In genomic region chr13:100092273-100092672, GRCh38 we compare ENCODE assay signal across 7 cellular contexts. TPM values are rescaled to one million over a fixed set of nuclear protein-coding genes. Genes with fewer than 3 reads are reported as not detected.
DNase-seq lines count a peak whose midpoint lies in the region; ATAC-seq, FAIRE-seq and TF ChIP-seq lines count a peak whose summit lies in the region.
"Not testable (repeated sequence)": the region's sequence is repeated elsewhere in the genome, so short reads cannot be mapped to it uniquely, and the experiment has no call there.

No MANE protein-coding gene starts in this region.

- H3K9me2 ChIP-seq in Loucy (replicated peaks; ENCODE audit: low read depth, low read length), result not testable (repeated sequence)

- TF ChIP-seq POLR2A in K562 (conservative IDR thresholded peaks at IDR 0.05); HepG2 (IDR thresholded peaks at IDR 0.05; ENCODE audit: insufficient read depth in 1 of 2, low read depth in 2 of 2, low read length in 2 of 2): not testable (repeated sequence)

- H3K79me2 ChIP-seq in Loucy (ENCODE audit: insufficient read depth, low read length) (peaks cover 70% of the 10 kb centered on the region), K562 (ENCODE audit: control insufficient read depth, insufficient read depth, low read length) (peaks cover 36% of the 10 kb centered on the region), HepG2 (ENCODE audit: insufficient read depth, low read length) (peaks cover 65% of the 10 kb centered on the region)

- not testable (repeated sequence) for ATAC-seq in T-helper 17 cell, WTC11, K562, HepG2

- not testable (repeated sequence) for FAIRE-seq in K562 (lab: Jason Lieb, UNC); HepG2 (lab: Jason Lieb, UNC)

- H3K9me3 Mint-ChIP-seq in WTC11, neural crest cell: not testable (repeated sequence)

- not testable (repeated sequence) for H3K4me3 Mint-ChIP-seq in T-helper 17 cell, WTC11
- peak overlapping the region; percentile 59 for H3K4me3 Mint-ChIP-seq in neural crest cell

- H3K4me3 ChIP-seq in HEK293 (ENCODE audit: low read depth, low read length); Loucy (ENCODE audit: low read length, poor library complexity, severe bottlenecking); K562; HepG2 (replicated peaks in 1 of 3; ENCODE audit: insufficient read depth in 1 of 3, low read depth in 2 of 3, low read length in 3 of 3): not testable (repeated sequence)

- not testable (repeated sequence) for TF ChIP-seq CTCF in HEK293 (tag by site-specific recombination; IDR thresholded peaks at IDR 0.05); Loucy (conservative IDR thresholded peaks at IDR 0.05; ENCODE audit: low read length); WTC11 (IDR thresholded peaks at IDR 0.05); K562 (IDR thresholded peaks at IDR 0.05 in 2 of 3, conservative IDR thresholded peaks at IDR 0.05 in 1 of 3; ENCODE audit: insufficient read depth in 2 of 3, low read depth in 1 of 3, low read length in 3 of 3); HepG2 (CRISPR knock-in tag; IDR thresholded peaks at IDR 0.05); neural crest cell (conservative IDR thresholded peaks at IDR 0.05)

- not testable (repeated sequence) for H2AFZ ChIP-seq in Loucy (ENCODE audit: low read length); K562 (ENCODE audit: low read depth, low read length); HepG2 (ENCODE audit: low read length)

- WGBS in K562 (ENCODE audit: insufficient coverage, low coverage, missing lambda C conversion rate), result 93% methylated on average over 2 of the region's 2 CpGs
- WGBS in HepG2 (ENCODE audit: low lambda C conversion rate), result 98% methylated on average over 2 of the region's 2 CpGs

- intact Hi-C loops in K562 (cut with micrococcal nuclease); HepG2 (cut with micrococcal nuclease; ENCODE audit: unreplicated experiment): not testable (repeated sequence)

- H4K20me1 ChIP-seq in Loucy (ENCODE audit: insufficient read depth, low read length, poor library complexity, severe bottlenecking), result peaks cover 20% of the 10 kb centered on the region
- not testable (repeated sequence) for H4K20me1 ChIP-seq in K562 (replicated peaks; ENCODE audit: control insufficient read depth, insufficient read depth, low read length); HepG2 (ENCODE audit: insufficient read depth, low read length)

- H3K4me2 ChIP-seq in Loucy (ENCODE audit: low read depth, low read length, poor library complexity, severe bottlenecking), result peak overlapping the region; percentile 87
- H3K4me2 ChIP-seq in K562 (ENCODE audit: insufficient read depth, low read length); HepG2 (ENCODE audit: low read depth, low read length): not testable (repeated sequence)

- DNase-seq in T-helper 17 cell; WTC11 (ENCODE audit: low spot score); K562 (ENCODE audit: extremely low read depth in 1 of 4, low spot score in 3 of 4); HepG2 (ENCODE audit: low spot score); neural crest cell (ENCODE audit: low read depth, low spot score): not testable (repeated sequence)

- CTCF ChIA-PET in HEK293 (lab: Yijun Ruan, JAX); WTC11 (lab: Charles Lee); K562 (lab: Yijun Ruan, JAX; ENCODE audit: low intra/inter-chr PET ratio); HepG2 (lab: Yijun Ruan, JAX; ENCODE audit: low intra/inter-chr PET ratio, low total read pairs): not testable (repeated sequence)

- POLR2A ChIA-PET in HEK293 (lab: Yijun Ruan, JAX); WTC11 (lab: Charles Lee); K562 (lab: Yijun Ruan, JAX); HepG2 (lab: Yijun Ruan, JAX): not testable (repeated sequence)

- not testable (repeated sequence) for H3K9ac ChIP-seq in Loucy (ENCODE audit: low read depth, low read length, poor library complexity, severe bottlenecking); K562 (ENCODE audit: insufficient read depth in 1 of 2, low read depth in 2 of 2, low read length in 2 of 2); HepG2 (ENCODE audit: insufficient read depth, low read depth, low read length)

- peak overlapping the region; percentile 41 for H3K27ac Mint-ChIP-seq in T-helper 17 cell
- H3K27ac Mint-ChIP-seq in WTC11; neural crest cell (ENCODE audit: unreplicated experiment): not testable (repeated sequence)

- not testable (repeated sequence) for H3K9me3 ChIP-seq in HEK293 (ENCODE audit: control insufficient read depth, insufficient read depth, low read depth, low read length); Loucy (ENCODE audit: insufficient read depth, low read depth, low read length); T-helper 17 cell (ENCODE audit: control insufficient read depth, low read length, poor library complexity, severe bottlenecking); K562 (replicated peaks; ENCODE audit: control insufficient read depth, insufficient read depth, low read depth, low read length); HepG2 (ENCODE audit: low read length)

- in situ Hi-C loops in K562 (cut with MboI); HepG2 (cut with HindIII; ENCODE audit: extremely low pct_ligation_motif_present, low pct_unique_long_range_greater_than_20kb): not testable (repeated sequence)

- not testable (repeated sequence) for H3K27me3 ChIP-seq in Loucy (ENCODE audit: insufficient read depth, low read length, poor library complexity, severe bottlenecking); K562 (ENCODE audit: control insufficient read depth in 2 of 2, insufficient read depth in 2 of 2, low read length in 2 of 2); HepG2 (ENCODE audit: control insufficient read depth in 1 of 2, insufficient read depth in 2 of 2, low read length in 2 of 2)

- not testable (repeated sequence) for H3K36me3 ChIP-seq in HEK293 (ENCODE audit: control insufficient read depth in 2 of 2, insufficient read depth in 1 of 2, low read length in 2 of 2); Loucy (ENCODE audit: insufficient read depth, low read length); K562 (ENCODE audit: control insufficient read depth, insufficient read depth, low read length); HepG2 (replicated peaks in 1 of 2; ENCODE audit: control insufficient read depth in 1 of 2, insufficient read depth in 2 of 2, low read length in 2 of 2)

- H3K4me1 Mint-ChIP-seq in T-helper 17 cell (peaks cover 26% of the 10 kb centered on the region), WTC11 (peaks cover 30% of the 10 kb centered on the region), neural crest cell (peaks cover 34% of the 10 kb centered on the region)

- not testable (repeated sequence) for H3K27ac ChIP-seq in HEK293 (ENCODE audit: extremely low read depth, low read depth, low read length); K562 (ENCODE audit: extremely low read depth, low read depth, low read length); HepG2 (ENCODE audit: extremely low read length, insufficient read depth, low read length)

- not testable (repeated sequence) for BruUV-seq in K562 (replicated peaks; lab: Mats Ljungman, UMichigan); HepG2 (replicated peaks; lab: Mats Ljungman, UMichigan)

- H3K4me1 ChIP-seq in HEK293 (ENCODE audit: control insufficient read depth, insufficient read depth, low read length), result not testable (repeated sequence)
- H3K4me1 ChIP-seq in Loucy (ENCODE audit: insufficient read depth, low read length, poor library complexity, severe bottlenecking) (peaks cover 48% of the 10 kb centered on the region), K562 (replicated peaks in 1 of 2; ENCODE audit: control insufficient read depth in 2 of 2, insufficient read depth in 2 of 2, low read length in 2 of 2) (peaks cover 8 to 10% of the 10 kb centered on the region in 2 experiments; a peak in 4 of 5 replicates), HepG2 (ENCODE audit: insufficient read depth, low read length) (peaks cover 47% of the 10 kb centered on the region)

- not testable (repeated sequence) for TF ChIP-seq EP300 in K562 (IDR thresholded peaks at IDR 0.05; ENCODE audit: low read length); HepG2 (IDR thresholded peaks at IDR 0.05; ENCODE audit: low read depth in 2 of 2, low read length in 2 of 2); HepG2 (CRISPR knock-in tag; IDR thresholded peaks at IDR 0.05; ENCODE audit: borderline replicate concordance)

- H3F3A ChIP-seq in Loucy (ENCODE audit: low read depth), result not testable (repeated sequence)

- H3K36me3 Mint-ChIP-seq in T-helper 17 cell (ENCODE audit: low read depth), result not testable (repeated sequence)
- peaks cover 19% of the 10 kb centered on the region for H3K36me3 Mint-ChIP-seq in WTC11
- H3K36me3 Mint-ChIP-seq in neural crest cell (ENCODE audit: low read depth), result peaks cover 11% of the 10 kb centered on the region

- TF ChIP-seq RAD21 in K562 (CRISPR knock-in tag; conservative IDR thresholded peaks at IDR 0.05 in 1 of 2, IDR thresholded peaks at IDR 0.05 in 1 of 2); HepG2 (CRISPR knock-in tag; IDR thresholded peaks at IDR 0.05): not testable (repeated sequence)

- not testable (repeated sequence) for H3K27me3 Mint-ChIP-seq in T-helper 17 cell; WTC11 (ENCODE audit: low read depth); neural crest cell (ENCODE audit: low read depth)

- H3K9me1 ChIP-seq in K562 (ENCODE audit: control insufficient read depth, insufficient read depth, low read length), result not testable (repeated sequence)

RNA-seq across cellular contexts. Expression of gene PCCA, which starts 3.4 kb away (rescaled TPM):
- total RNA-seq in T-helper 17 cell (10 to 100 TPM in 1 of 2 donors, 1 to 10 TPM in 1; 9.9 to 10.7 TPM), WTC11 (2021) (52.8 to 68.3 TPM (median 66.2 TPM) in 3 replicates), K562 (2014; rRNA removed) (6.6 and 8.1 TPM in 2 replicates), K562 (2014; rRNA removed; fragmentation: Illumina TruSeq; extraction: Trizol) (11.2 and 13.8 TPM in 2 replicates), K562 (2015; rRNA removed; fragmentation: Illumina TruSeq; extraction: Trizol) (8.1 and 10.6 TPM in 2 replicates), K562 (2021) (10.5 and 14.1 TPM in 2 replicates), HepG2 (2016; rRNA removed; fragmentation: Illumina TruSeq; extraction: Trizol) (32.2 and 34.6 TPM in 2 replicates), neural crest cell (36.0 and 40.6 TPM in 2 replicates)
- total RNA-seq in K562 (2011; cell fraction: chromatin; rRNA removed; ENCODE audit: low replicate concordance), result 20.8 and 54.4 TPM in 2 replicates
- total RNA-seq in K562 (2011; cell fraction: nucleolus; rRNA removed), result 10.3 and 13.6 TPM in 2 replicates
- total RNA-seq in K562 (2011; cell fraction: nucleoplasm; rRNA removed), result 24.3 and 47.7 TPM in 2 replicates
- polyA plus RNA-seq in K562 (2011; rRNA removed) (7.7 and 9.7 TPM in 2 replicates), K562 (2014; fragmentation: Illumina TruSeq; extraction: Trizol) (9.4 and 10.2 TPM in 2 replicates), K562 (2014; fragmentation: Nextera tagmentation; extraction: Ambion mirVana) (1 to 10 TPM; 5.2 to 5.5 TPM), K562 (2014; rRNA removed) (11.1 and 11.3 TPM in 2 replicates), HepG2 (2011; rRNA removed) (13.1 and 15.0 TPM in 2 replicates)
- polyA plus RNA-seq in K562 (2011; cell fraction: cytosol; rRNA removed), result 3.0 and 3.8 TPM in 2 replicates
- 7.1 and 7.2 TPM in 2 replicates for polyA plus RNA-seq in K562 (2011; cell fraction: nucleus; rRNA removed)
- 9.1 and 10.5 TPM in 2 replicates for polyA plus RNA-seq in K562 (2012)
- 28.1 and 28.7 TPM in 2 replicates for polyA minus RNA-seq in K562 (2011; rRNA and poly(A)+ RNA removed)
- 3.8 and 5.3 TPM in 2 replicates for polyA minus RNA-seq in K562 (2011; cell fraction: cytosol; rRNA and poly(A)+ RNA removed)
- polyA minus RNA-seq in K562 (2011; cell fraction: nucleus; rRNA and poly(A)+ RNA removed), result 10.4 and 15.6 TPM in 2 replicates
- 45.1 and 57.1 TPM in 2 replicates for total RNA-seq in HepG2 (2016; cell fraction: cytosol; rRNA removed; fragmentation: Illumina TruSeq; extraction: Trizol; ENCODE audit: low read depth)
- 33.1 and 33.7 TPM in 2 replicates for total RNA-seq in HepG2 (2016; cell fraction: insoluble cytoplasmic fraction; rRNA removed; fragmentation: Illumina TruSeq; extraction: Trizol)
- total RNA-seq in HepG2 (2016; cell fraction: membrane; rRNA removed; fragmentation: Illumina TruSeq; extraction: Trizol), result 19.0 and 22.9 TPM in 2 replicates
- total RNA-seq in HepG2 (2016; cell fraction: nucleus; rRNA removed; fragmentation: Illumina TruSeq; extraction: Trizol), result 45.7 and 47.2 TPM in 2 replicates
- 7.8 and 12.0 TPM in 2 replicates for polyA plus RNA-seq in HepG2 (2011; cell fraction: cytosol; rRNA removed)
- polyA plus RNA-seq in HepG2 (2011; cell fraction: nucleus; rRNA removed), result 12.3 and 15.8 TPM in 2 replicates
- 24.1 and 37.2 TPM in 2 replicates for polyA plus RNA-seq in HepG2 (2012)
- 4.5 and 5.4 TPM in 2 replicates for polyA plus RNA-seq in HepG2 (2016; cell fraction: cytosol; fragmentation: Illumina TruSeq; extraction: Trizol; ENCODE audit: low read depth)
- polyA plus RNA-seq in HepG2 (2016; cell fraction: insoluble cytoplasmic fraction; fragmentation: Illumina TruSeq; extraction: Trizol; ENCODE audit: low read depth), result 36.3 and 36.8 TPM in 2 replicates
- 6.1 and 8.5 TPM in 2 replicates for polyA plus RNA-seq in HepG2 (2016; cell fraction: membrane; fragmentation: Illumina TruSeq; extraction: Trizol; ENCODE audit: low read depth)
- 32.6 and 38.7 TPM in 2 replicates for polyA plus RNA-seq in HepG2 (2016; cell fraction: nucleus; fragmentation: Illumina TruSeq; extraction: Trizol; ENCODE audit: insufficient read depth, low read depth)
- 5.1 and 12.0 TPM in 2 replicates for polyA minus RNA-seq in HepG2 (2011; rRNA and poly(A)+ RNA removed; ENCODE audit: low replicate concordance)
- 10.9 and 14.1 TPM in 2 replicates for polyA minus RNA-seq in HepG2 (2011; cell fraction: cytosol; rRNA and poly(A)+ RNA removed)
- polyA minus RNA-seq in HepG2 (2011; cell fraction: nucleus; rRNA and poly(A)+ RNA removed), result 65.3 and 67.1 TPM in 2 replicates
